ENCODE assay signal across 1 cellular context in the genomic region with DNA sequence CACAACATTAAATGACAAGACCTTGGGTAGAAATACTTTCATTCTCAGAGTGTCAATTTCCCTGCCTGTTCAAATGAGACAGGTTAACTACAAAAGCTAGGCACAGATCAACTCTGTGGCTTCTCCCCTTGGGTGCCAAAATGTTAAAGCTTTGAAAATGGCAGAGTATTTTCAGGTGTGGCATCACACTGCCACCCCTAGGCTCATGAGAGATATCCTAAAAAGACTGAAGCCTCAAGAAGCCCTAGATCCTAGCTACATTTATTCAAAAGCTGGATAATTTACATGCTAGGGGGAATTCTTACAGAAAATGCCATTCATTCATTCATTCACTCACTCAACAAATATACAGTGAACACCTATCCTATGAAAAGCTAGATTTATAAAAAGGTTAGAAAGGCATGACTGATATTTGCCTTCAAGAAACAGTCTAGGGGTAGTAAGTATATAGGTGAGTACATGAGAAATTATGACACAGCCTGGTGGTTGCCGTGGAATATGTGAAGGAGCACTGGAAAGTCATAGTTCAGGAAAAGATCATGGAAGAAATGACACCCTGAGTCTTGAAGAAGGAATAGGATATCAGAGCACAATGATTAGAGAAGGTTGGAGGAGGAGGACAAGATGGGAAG.
TF ChIP-seq lines count a peak whose summit lies in the region.

No MANE protein-coding gene starts in this region.

TF ChIP-seq in H1, 55 proteins besides CTCF, POLR2A, EP300 and RAD21 (continued from another document):
- no peak for TF ChIP-seq YY1 (IDR thresholded peaks at IDR 0.05; ENCODE audit: low read depth, low read length)
- TF ChIP-seq CHD2 (IDR thresholded peaks at IDR 0.05; ENCODE audit: low read length): no peak
- TF ChIP-seq, protein P1, sequence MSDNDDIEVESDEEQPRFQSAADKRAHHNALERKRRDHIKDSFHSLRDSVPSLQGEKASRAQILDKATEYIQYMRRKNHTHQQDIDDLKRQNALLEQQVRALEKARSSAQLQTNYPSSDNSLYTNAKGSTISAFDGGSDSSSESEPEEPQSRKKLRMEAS (IDR thresholded peaks at IDR 0.05): no peak
